In the genomic region with DNA sequence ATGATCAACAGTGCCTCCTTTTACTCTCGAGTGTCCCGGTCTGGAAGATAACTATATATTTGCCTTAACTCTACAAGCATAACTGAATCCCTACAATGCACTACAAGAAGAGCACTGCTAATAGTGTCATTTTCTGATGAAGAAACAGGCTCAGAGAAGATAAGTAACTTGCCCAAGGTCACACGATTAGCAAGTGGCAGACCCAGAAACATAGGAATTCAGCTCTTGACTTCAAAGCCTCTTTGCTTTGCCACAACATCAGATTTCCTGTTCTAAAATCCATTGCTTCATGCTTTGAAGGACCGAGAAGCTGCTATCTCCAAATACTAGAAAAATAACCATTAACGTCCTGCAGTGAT, we compare ENCODE assay signal across 1 cellular context.
TF ChIP-seq lines count a peak whose summit lies in the region.

No MANE protein-coding gene starts in this region.

TF ChIP-seq in HepG2, 621 proteins besides CTCF, POLR2A, EP300 and RAD21 (continued from another document):
- TF ChIP-seq, protein P1, sequence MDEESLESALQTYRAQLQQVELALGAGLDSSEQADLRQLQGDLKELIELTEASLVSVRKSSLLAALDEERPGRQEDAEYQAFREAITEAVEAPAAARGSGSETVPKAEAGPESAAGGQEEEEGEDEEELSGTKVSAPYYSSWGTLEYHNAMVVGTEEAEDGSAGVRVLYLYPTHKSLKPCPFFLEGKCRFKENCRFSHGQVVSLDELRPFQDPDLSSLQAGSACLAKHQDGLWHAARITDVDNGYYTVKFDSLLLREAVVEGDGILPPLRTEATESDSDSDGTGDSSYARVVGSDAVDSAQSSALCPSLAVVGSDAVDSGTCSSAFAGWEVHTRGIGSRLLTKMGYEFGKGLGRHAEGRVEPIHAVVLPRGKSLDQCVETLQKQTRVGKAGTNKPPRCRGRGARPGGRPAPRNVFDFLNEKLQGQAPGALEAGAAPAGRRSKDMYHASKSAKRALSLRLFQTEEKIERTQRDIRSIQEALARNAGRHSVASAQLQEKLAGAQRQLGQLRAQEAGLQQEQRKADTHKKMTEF (CRISPR knock-in tag; IDR thresholded peaks at IDR 0.05), result peak; percentile 83
- TF ChIP-seq, protein P2, sequence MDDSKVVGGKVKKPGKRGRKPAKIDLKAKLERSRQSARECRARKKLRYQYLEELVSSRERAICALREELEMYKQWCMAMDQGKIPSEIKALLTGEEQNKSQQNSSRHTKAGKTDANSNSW (CRISPR knock-in tag; IDR thresholded peaks at IDR 0.05; ENCODE audit: borderline replicate concordance), result peak; percentile 72; the same call in 1 of the 2 replicates
- TF ChIP-seq PITX1 (CRISPR knock-in tag; IDR thresholded peaks at IDR 0.05) (peak; percentile 50; the same call in 1 of the 2 replicates), ZNF343 (CRISPR knock-in tag; IDR thresholded peaks at IDR 0.05) (no peak), YEATS4 (CRISPR knock-in tag; IDR thresholded peaks at IDR 0.05; ENCODE audit: borderline replicate concordance) (no peak), THAP11 (CRISPR knock-in tag; IDR thresholded peaks at IDR 0.05) (peak; percentile 47; the same call in 1 of the 2 replicates), CHD4 (IDR thresholded peaks at IDR 0.05; ENCODE audit: borderline replicate concordance, low read length) (peak; percentile 89; the same call in 1 of the 2 replicates), ZNF44 (CRISPR knock-in tag; IDR thresholded peaks at IDR 0.05) (peak; percentile 94; the same call in 1 of the 2 replicates), GATA4 (IDR thresholded peaks at IDR 0.05; ENCODE audit: borderline replicate concordance, low read depth) (peak; percentile 72; the same call in 1 of the 2 replicates), ZNF792 (CRISPR knock-in tag; IDR thresholded peaks at IDR 0.05) (no peak; the same call in none of the 2 replicates), ZNF530 (CRISPR knock-in tag; IDR thresholded peaks at IDR 0.05; ENCODE audit: low read depth) (no peak), FOSL1 (CRISPR knock-in tag; IDR thresholded peaks at IDR 0.05; ENCODE audit: borderline replicate concordance) (peak; percentile 64; the same call in 1 of the 2 replicates), ZFY (CRISPR knock-in tag; IDR thresholded peaks at IDR 0.05) (no peak; the same call in 1 of the 2 replicates), JUNB (CRISPR knock-in tag; IDR thresholded peaks at IDR 0.05; ENCODE audit: borderline replicate concordance) (peak; percentile 58; the same call in 1 of the 2 replicates), NFYC (CRISPR knock-in tag; IDR thresholded peaks at IDR 0.05) (peak; percentile 18; the same call in 1 of the 2 replicates), IKZF4 (CRISPR knock-in tag; IDR thresholded peaks at IDR 0.05; ENCODE audit: borderline replicate concordance, low read depth, not compliant biosample characterization) (peak; percentile 46), ZNF124 (CRISPR knock-in tag; IDR thresholded peaks at IDR 0.05) (peak; percentile 17; the same call in 1 of the 2 replicates), HNF4A (CRISPR knock-in tag; IDR thresholded peaks at IDR 0.05) (peak; percentile 16; the same call in 1 of the 2 replicates), KLF6 (CRISPR knock-in tag; IDR thresholded peaks at IDR 0.05) (peak; percentile 43; the same call in 1 of the 2 replicates), GATAD2A (CRISPR knock-in tag; IDR thresholded peaks at IDR 0.05) (peak; percentile 77), ASH2L (IDR thresholded peaks at IDR 0.05; ENCODE audit: insufficient read length, low read depth, low read length) (peak; percentile 28), RXRB (CRISPR knock-in tag; IDR thresholded peaks at IDR 0.05; ENCODE audit: borderline replicate concordance) (peak; percentile 68), RBM39 (IDR thresholded peaks at IDR 0.05; ENCODE audit: low read depth, low read length, poor library complexity, severe bottlenecking) (no peak), FOXK1 (CRISPR knock-in tag; IDR thresholded peaks at IDR 0.05; ENCODE audit: borderline replicate concordance, low read depth) (peak; percentile 15; the same call in 1 of the 2 replicates)
- TF ChIP-seq, protein P3, sequence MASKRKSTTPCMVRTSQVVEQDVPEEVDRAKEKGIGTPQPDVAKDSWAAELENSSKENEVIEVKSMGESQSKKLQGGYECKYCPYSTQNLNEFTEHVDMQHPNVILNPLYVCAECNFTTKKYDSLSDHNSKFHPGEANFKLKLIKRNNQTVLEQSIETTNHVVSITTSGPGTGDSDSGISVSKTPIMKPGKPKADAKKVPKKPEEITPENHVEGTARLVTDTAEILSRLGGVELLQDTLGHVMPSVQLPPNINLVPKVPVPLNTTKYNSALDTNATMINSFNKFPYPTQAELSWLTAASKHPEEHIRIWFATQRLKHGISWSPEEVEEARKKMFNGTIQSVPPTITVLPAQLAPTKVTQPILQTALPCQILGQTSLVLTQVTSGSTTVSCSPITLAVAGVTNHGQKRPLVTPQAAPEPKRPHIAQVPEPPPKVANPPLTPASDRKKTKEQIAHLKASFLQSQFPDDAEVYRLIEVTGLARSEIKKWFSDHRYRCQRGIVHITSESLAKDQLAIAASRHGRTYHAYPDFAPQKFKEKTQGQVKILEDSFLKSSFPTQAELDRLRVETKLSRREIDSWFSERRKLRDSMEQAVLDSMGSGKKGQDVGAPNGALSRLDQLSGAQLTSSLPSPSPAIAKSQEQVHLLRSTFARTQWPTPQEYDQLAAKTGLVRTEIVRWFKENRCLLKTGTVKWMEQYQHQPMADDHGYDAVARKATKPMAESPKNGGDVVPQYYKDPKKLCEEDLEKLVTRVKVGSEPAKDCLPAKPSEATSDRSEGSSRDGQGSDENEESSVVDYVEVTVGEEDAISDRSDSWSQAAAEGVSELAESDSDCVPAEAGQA (IDR thresholded peaks at IDR 0.05; ENCODE audit: low read depth), result peak; percentile 25; the same call in 1 of the 2 replicates
- TF ChIP-seq, protein P3 (CRISPR knock-in tag; IDR thresholded peaks at IDR 0.05; ENCODE audit: borderline replicate concordance), result no peak
- TF ChIP-seq, protein P4, sequence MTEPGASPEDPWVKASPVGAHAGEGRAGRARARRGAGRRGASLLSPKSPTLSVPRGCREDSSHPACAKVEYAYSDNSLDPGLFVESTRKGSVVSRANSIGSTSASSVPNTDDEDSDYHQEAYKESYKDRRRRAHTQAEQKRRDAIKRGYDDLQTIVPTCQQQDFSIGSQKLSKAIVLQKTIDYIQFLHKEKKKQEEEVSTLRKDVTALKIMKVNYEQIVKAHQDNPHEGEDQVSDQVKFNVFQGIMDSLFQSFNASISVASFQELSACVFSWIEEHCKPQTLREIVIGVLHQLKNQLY (CRISPR knock-in tag; IDR thresholded peaks at IDR 0.05), result peak; percentile 74
- TF ChIP-seq, protein P5, sequence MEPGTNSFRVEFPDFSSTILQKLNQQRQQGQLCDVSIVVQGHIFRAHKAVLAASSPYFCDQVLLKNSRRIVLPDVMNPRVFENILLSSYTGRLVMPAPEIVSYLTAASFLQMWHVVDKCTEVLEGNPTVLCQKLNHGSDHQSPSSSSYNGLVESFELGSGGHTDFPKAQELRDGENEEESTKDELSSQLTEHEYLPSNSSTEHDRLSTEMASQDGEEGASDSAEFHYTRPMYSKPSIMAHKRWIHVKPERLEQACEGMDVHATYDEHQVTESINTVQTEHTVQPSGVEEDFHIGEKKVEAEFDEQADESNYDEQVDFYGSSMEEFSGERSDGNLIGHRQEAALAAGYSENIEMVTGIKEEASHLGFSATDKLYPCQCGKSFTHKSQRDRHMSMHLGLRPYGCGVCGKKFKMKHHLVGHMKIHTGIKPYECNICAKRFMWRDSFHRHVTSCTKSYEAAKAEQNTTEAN (CRISPR knock-in tag; conservative IDR thresholded peaks at IDR 0.05), result no peak
- TF ChIP-seq, protein P6, sequence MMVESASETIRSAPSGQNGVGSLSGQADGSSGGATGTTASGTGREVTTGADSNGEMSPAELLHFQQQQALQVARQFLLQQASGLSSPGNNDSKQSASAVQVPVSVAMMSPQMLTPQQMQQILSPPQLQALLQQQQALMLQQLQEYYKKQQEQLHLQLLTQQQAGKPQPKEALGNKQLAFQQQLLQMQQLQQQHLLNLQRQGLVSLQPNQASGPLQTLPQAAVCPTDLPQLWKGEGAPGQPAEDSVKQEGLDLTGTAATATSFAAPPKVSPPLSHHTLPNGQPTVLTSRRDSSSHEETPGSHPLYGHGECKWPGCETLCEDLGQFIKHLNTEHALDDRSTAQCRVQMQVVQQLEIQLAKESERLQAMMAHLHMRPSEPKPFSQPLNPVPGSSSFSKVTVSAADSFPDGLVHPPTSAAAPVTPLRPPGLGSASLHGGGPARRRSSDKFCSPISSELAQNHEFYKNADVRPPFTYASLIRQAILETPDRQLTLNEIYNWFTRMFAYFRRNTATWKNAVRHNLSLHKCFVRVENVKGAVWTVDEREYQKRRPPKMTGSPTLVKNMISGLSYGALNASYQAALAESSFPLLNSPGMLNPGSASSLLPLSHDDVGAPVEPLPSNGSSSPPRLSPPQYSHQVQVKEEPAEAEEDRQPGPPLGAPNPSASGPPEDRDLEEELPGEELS (CRISPR knock-in tag; IDR thresholded peaks at IDR 0.05), result peak; percentile 67; the same call in 1 of the 2 replicates
- TF ChIP-seq, protein P7, sequence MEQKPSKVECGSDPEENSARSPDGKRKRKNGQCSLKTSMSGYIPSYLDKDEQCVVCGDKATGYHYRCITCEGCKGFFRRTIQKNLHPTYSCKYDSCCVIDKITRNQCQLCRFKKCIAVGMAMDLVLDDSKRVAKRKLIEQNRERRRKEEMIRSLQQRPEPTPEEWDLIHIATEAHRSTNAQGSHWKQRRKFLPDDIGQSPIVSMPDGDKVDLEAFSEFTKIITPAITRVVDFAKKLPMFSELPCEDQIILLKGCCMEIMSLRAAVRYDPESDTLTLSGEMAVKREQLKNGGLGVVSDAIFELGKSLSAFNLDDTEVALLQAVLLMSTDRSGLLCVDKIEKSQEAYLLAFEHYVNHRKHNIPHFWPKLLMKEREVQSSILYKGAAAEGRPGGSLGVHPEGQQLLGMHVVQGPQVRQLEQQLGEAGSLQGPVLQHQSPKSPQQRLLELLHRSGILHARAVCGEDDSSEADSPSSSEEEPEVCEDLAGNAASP (CRISPR knock-in tag; IDR thresholded peaks at IDR 0.05; ENCODE audit: borderline replicate concordance), result 0 out of 2 replicates have a peak, but pooled peaks have one; percentile 54
- TF ChIP-seq, protein P8, sequence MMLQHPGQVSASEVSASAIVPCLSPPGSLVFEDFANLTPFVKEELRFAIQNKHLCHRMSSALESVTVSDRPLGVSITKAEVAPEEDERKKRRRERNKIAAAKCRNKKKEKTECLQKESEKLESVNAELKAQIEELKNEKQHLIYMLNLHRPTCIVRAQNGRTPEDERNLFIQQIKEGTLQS (CRISPR knock-in tag; IDR thresholded peaks at IDR 0.05), result 0 out of 2 replicates have a peak, but pooled peaks have one; percentile 23
- TF ChIP-seq, protein P9, sequence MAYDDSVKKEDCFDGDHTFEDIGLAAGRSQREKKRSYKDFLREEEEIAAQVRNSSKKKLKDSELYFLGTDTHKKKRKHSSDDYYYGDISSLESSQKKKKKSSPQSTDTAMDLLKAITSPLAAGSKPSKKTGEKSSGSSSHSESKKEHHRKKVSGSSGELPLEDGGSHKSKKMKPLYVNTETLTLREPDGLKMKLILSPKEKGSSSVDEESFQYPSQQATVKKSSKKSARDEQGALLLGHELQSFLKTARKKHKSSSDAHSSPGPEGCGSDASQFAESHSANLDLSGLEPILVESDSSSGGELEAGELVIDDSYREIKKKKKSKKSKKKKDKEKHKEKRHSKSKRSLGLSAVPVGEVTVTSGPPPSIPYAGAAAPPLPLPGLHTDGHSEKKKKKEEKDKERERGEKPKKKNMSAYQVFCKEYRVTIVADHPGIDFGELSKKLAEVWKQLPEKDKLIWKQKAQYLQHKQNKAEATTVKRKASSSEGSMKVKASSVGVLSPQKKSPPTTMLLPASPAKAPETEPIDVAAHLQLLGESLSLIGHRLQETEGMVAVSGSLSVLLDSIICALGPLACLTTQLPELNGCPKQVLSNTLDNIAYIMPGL (CRISPR knock-in tag; IDR thresholded peaks at IDR 0.05; ENCODE audit: borderline replicate concordance in 1 of 2, low read depth in 1 of 2), result peak in 1 of 2 experiments; percentile 13; a peak in 1 of 4 replicates
- TF ChIP-seq, protein P10, sequence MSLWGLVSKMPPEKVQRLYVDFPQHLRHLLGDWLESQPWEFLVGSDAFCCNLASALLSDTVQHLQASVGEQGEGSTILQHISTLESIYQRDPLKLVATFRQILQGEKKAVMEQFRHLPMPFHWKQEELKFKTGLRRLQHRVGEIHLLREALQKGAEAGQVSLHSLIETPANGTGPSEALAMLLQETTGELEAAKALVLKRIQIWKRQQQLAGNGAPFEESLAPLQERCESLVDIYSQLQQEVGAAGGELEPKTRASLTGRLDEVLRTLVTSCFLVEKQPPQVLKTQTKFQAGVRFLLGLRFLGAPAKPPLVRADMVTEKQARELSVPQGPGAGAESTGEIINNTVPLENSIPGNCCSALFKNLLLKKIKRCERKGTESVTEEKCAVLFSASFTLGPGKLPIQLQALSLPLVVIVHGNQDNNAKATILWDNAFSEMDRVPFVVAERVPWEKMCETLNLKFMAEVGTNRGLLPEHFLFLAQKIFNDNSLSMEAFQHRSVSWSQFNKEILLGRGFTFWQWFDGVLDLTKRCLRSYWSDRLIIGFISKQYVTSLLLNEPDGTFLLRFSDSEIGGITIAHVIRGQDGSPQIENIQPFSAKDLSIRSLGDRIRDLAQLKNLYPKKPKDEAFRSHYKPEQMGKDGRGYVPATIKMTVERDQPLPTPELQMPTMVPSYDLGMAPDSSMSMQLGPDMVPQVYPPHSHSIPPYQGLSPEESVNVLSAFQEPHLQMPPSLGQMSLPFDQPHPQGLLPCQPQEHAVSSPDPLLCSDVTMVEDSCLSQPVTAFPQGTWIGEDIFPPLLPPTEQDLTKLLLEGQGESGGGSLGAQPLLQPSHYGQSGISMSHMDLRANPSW (CRISPR knock-in tag; IDR thresholded peaks at IDR 0.05; ENCODE audit: borderline replicate concordance), result peak; percentile 64; the same call in 1 of the 2 replicates
